Comparison of ENCODE assay signal across 8 cellular contexts in genomic region chr12:116066381-116067230, GRCh38.
DNase-seq lines count a peak whose midpoint lies in the region; ATAC-seq, FAIRE-seq and TF ChIP-seq lines count a peak whose summit lies in the region.

No MANE protein-coding gene starts in this region.

- FAIRE-seq in small intestine (lab: Jason Lieb, UNC): peak; percentile 39

- H3K27me3 ChIP-seq in small intestine (ENCODE audit: control insufficient read depth in 2 of 2, insufficient read depth in 2 of 2, low read length in 2 of 2): no peaks in the 10 kb centered on the region

- H3K4me1 ChIP-seq in small intestine (ENCODE audit: control insufficient read depth in 2 of 2, insufficient read depth in 1 of 2, low read depth in 1 of 2, low read length in 1 of 2): peaks cover 0 to 4% of the 10 kb centered on the region in 2 donors

- no peaks in the 10 kb centered on the region for H3K9me3 ChIP-seq in small intestine (ENCODE audit: control insufficient read depth, low read depth)

- peak; percentile 52 for DNase-seq in A172 (ENCODE audit: low spot score)
- no peak for DNase-seq in GM13976 (ENCODE audit: low spot score)
- peak; percentile 45 to 74 for DNase-seq in NOMO-1 (lab: John Stamatoyannopoulos, UW; ENCODE audit: unreplicated experiment in 2 of 2)
- DNase-seq in activated T-cell treated with anti-CD3 and anti-CD28 coated beads for 4 hours: peak; percentile 30
- peak; percentile 32 for DNase-seq in fibroblast of the conjunctiva (ENCODE audit: low read depth)
- DNase-seq in small intestine: peak; percentile 49

- H3K27ac ChIP-seq in small intestine (ENCODE audit: low read depth in 1 of 2, low read length in 1 of 2): no peak overlapping the region

- 55 to 70% (median 57%) methylated on average over 7 of the region's 7 CpGs for WGBS in small intestine, 3 donors

- no peak for ATAC-seq in GM21528 (IDR thresholded peaks at IDR 0.05; ENCODE audit: low FRiP score, unreplicated experiment)
- no peak for ATAC-seq in HG02970 (IDR thresholded peaks at IDR 0.05; ENCODE audit: low FRiP score, unreplicated experiment)

- peaks cover 0 to 1% of the 10 kb centered on the region in 2 donors for H3K36me3 ChIP-seq in small intestine (ENCODE audit: control insufficient read depth in 2 of 2, insufficient read depth in 2 of 2, low read length in 2 of 2)

- in situ Hi-C loops in GM13976 (cut with MboI; ENCODE audit: low sequenced_read_pairs, unreplicated experiment): no loop called here

- TF ChIP-seq CTCF in GM13976 (IDR thresholded peaks at IDR 0.05; ENCODE audit: borderline replicate concordance, control extremely low read depth, extremely low read depth, insufficient read depth, missing control alignments): peak; percentile 49

- H3K4me3 ChIP-seq in small intestine (ENCODE audit: low read depth in 1 of 2, low read length in 2 of 2): no peak overlapping the region
